Comparison of ENCODE assay signal across 8 cellular contexts in genomic region chr5:124650960-124651662, GRCh38.
DNase-seq lines count a peak whose midpoint lies in the region; ATAC-seq lines count a peak whose summit lies in the region.

No MANE protein-coding gene starts in this region.

- peak overlapping the region; percentile 54 for H3K27ac ChIP-seq in ACC112 (ENCODE audit: low read depth, low read length)
- H3K27ac ChIP-seq in duodenal mucosa (ENCODE audit: low read depth, low read length) = peak overlapping the region; percentile 82

- peak overlapping the region in 1 of 2 donors; percentile 67 for H3K9ac ChIP-seq in duodenal mucosa (ENCODE audit: low read depth in 1 of 2, low read length in 2 of 2)

- H3K79me2 ChIP-seq in ACC112 (ENCODE audit: control insufficient read depth, insufficient read depth, low read length, unreplicated experiment) = peaks cover 6% of the 10 kb centered on the region

- peaks cover 45 to 73% (median 61%) of the 10 kb centered on the region in 3 donors for H3K4me1 Mint-ChIP-seq in naive B cell
- peaks cover 25% of the 10 kb centered on the region for H3K4me1 Mint-ChIP-seq in activated naive CD4-positive, alpha-beta T cell treated with anti-CD3 and anti-CD28 coated beads, Interleukin-2, amount 10 ng/mL, durations not matched to agents 7 days and 5 days

- no peaks in the 10 kb centered on the region for H3K36me3 ChIP-seq in ACC112 (ENCODE audit: insufficient read depth, low read length)
- H3K36me3 ChIP-seq in MG63 = peaks cover 12% of the 10 kb centered on the region
- peaks cover 5 to 22% of the 10 kb centered on the region in 2 donors for H3K36me3 ChIP-seq in duodenal mucosa (ENCODE audit: control insufficient read depth in 1 of 2, insufficient read depth in 2 of 2, low read length in 2 of 2)

- H3K27me3 ChIP-seq in ACC112 (ENCODE audit: insufficient read depth, low read length) (no peaks in the 10 kb centered on the region), MG63 (no peaks in the 10 kb centered on the region), duodenal mucosa (ENCODE audit: control insufficient read depth in 1 of 2, insufficient read depth in 2 of 2, low read length in 2 of 2) (no peaks in the 10 kb centered on the region)

- H3K4me3 ChIP-seq in ACC112 (ENCODE audit: low read depth, low read length) = peak overlapping the region; percentile 85
- H3K4me3 ChIP-seq in MG63 = peak overlapping the region; percentile 53
- H3K4me3 ChIP-seq in duodenal mucosa (ENCODE audit: low read depth in 1 of 2, low read length in 2 of 2) = peak overlapping the region; percentile 67 to 78

- H3K27ac Mint-ChIP-seq in naive B cell = peak overlapping the region in 5 of 6 donors; percentile 66 to 91 (median 86)
- H3K27ac Mint-ChIP-seq in activated naive CD4-positive, alpha-beta T cell treated with anti-CD3 and anti-CD28 coated beads, Interleukin-2, amount 10 ng/mL, durations not matched to agents 7 days and 5 days = no peak overlapping the region

- H3K4me3 Mint-ChIP-seq in naive B cell = peak overlapping the region; percentile 76 to 93 (median 88)
- no peak overlapping the region for H3K4me3 Mint-ChIP-seq in activated naive CD4-positive, alpha-beta T cell treated with anti-CD3 and anti-CD28 coated beads, Interleukin-2, amount 10 ng/mL, durations not matched to agents 7 days and 5 days

- DNase-seq in MG63 = peak; percentile 43
- DNase-seq in naive B cell = no peak
- no peak for DNase-seq in NCI-H2196 (lab: John Stamatoyannopoulos, UW; ENCODE audit: unreplicated experiment)
- DNase-seq in activated naive CD4-positive, alpha-beta T cell treated with anti-CD3 and anti-CD28 coated beads, Interleukin-2, amount 10 ng/mL, durations not matched to agents 7 days and 5 days = no peak
- DNase-seq in stimulated activated CD4-positive, alpha-beta T cell treated with anti-CD3 and anti-CD28 coated beads, Interleukin-12 subunit alpha, Interleukin-12 subunit beta, amount 100 ng/mL, for 4 hours = no peak

- no peak overlapping the region for H2AFZ ChIP-seq in ACC112 (ENCODE audit: low read length, unreplicated experiment)

- H3K36me3 Mint-ChIP-seq in naive B cell = peaks cover 0 to 9% of the 10 kb centered on the region in 2 donors
- H3K36me3 Mint-ChIP-seq in activated naive CD4-positive, alpha-beta T cell treated with anti-CD3 and anti-CD28 coated beads, Interleukin-2, amount 10 ng/mL, durations not matched to agents 7 days and 5 days = no peaks in the 10 kb centered on the region

- peaks cover 35% of the 10 kb centered on the region for H3K4me1 ChIP-seq in ACC112 (ENCODE audit: control insufficient read depth, insufficient read depth, low read length, unreplicated experiment)
- H3K4me1 ChIP-seq in duodenal mucosa (ENCODE audit: control insufficient read depth in 1 of 2, insufficient read depth in 2 of 2, low read length in 2 of 2) = peaks cover 68 to 76% of the 10 kb centered on the region in 2 donors

- no peak for ATAC-seq in naive B cell (ENCODE audit: low read depth in 2 of 2)
- ATAC-seq in HG03097 (IDR thresholded peaks at IDR 0.05; ENCODE audit: low FRiP score, unreplicated experiment) = no peak

- no peaks in the 10 kb centered on the region for H3K9me3 Mint-ChIP-seq in naive B cell
- H3K9me3 Mint-ChIP-seq in activated naive CD4-positive, alpha-beta T cell treated with anti-CD3 and anti-CD28 coated beads, Interleukin-2, amount 10 ng/mL, durations not matched to agents 7 days and 5 days = no peaks in the 10 kb centered on the region

- CTCF ChIA-PET in activated naive CD4-positive, alpha-beta T cell treated with anti-CD3 and anti-CD28 coated beads, Interleukin-2, amount 10 ng/mL, durations not matched to agents 7 days and 5 days (lab: Charles Lee) = no interaction called here

- H3K27me3 Mint-ChIP-seq in naive B cell = peaks cover 6 to 14% (median 11%) of the 10 kb centered on the region in 3 donors
- H3K27me3 Mint-ChIP-seq in activated naive CD4-positive, alpha-beta T cell treated with anti-CD3 and anti-CD28 coated beads, Interleukin-2, amount 10 ng/mL, durations not matched to agents 7 days and 5 days = peaks cover 50% of the 10 kb centered on the region

- H3K9me3 ChIP-seq in MG63 (no peaks in the 10 kb centered on the region), duodenal mucosa (ENCODE audit: control insufficient read depth in 1 of 2, low read length in 2 of 2) (no peaks in the 10 kb centered on the region)
